Comparison of ENCODE assay signal across 1 cellular context in genomic region chr6:167856999-167857660, GRCh38.
TF ChIP-seq lines count a peak whose summit lies in the region.

No MANE protein-coding gene starts in this region.

TF ChIP-seq in K562, 482 proteins besides CTCF, POLR2A, EP300 and RAD21 (continued from another document and continues in another):
- TF ChIP-seq, protein P1, sequence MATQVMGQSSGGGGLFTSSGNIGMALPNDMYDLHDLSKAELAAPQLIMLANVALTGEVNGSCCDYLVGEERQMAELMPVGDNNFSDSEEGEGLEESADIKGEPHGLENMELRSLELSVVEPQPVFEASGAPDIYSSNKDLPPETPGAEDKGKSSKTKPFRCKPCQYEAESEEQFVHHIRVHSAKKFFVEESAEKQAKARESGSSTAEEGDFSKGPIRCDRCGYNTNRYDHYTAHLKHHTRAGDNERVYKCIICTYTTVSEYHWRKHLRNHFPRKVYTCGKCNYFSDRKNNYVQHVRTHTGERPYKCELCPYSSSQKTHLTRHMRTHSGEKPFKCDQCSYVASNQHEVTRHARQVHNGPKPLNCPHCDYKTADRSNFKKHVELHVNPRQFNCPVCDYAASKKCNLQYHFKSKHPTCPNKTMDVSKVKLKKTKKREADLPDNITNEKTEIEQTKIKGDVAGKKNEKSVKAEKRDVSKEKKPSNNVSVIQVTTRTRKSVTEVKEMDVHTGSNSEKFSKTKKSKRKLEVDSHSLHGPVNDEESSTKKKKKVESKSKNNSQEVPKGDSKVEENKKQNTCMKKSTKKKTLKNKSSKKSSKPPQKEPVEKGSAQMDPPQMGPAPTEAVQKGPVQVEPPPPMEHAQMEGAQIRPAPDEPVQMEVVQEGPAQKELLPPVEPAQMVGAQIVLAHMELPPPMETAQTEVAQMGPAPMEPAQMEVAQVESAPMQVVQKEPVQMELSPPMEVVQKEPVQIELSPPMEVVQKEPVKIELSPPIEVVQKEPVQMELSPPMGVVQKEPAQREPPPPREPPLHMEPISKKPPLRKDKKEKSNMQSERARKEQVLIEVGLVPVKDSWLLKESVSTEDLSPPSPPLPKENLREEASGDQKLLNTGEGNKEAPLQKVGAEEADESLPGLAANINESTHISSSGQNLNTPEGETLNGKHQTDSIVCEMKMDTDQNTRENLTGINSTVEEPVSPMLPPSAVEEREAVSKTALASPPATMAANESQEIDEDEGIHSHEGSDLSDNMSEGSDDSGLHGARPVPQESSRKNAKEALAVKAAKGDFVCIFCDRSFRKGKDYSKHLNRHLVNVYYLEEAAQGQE (CRISPR knock-in tag; IDR thresholded peaks at IDR 0.05; ENCODE audit: low read depth) = no peak
- no peak for TF ChIP-seq RBM34 (IDR thresholded peaks at IDR 0.05; ENCODE audit: borderline replicate concordance, insufficient read depth, low read length)
- TF ChIP-seq RAD51 (IDR thresholded peaks at IDR 0.05; ENCODE audit: borderline replicate concordance, low read depth) = no peak; the same call in 1 of the 2 replicates
- TF ChIP-seq NFRKB (IDR thresholded peaks at IDR 0.05; ENCODE audit: low read depth) = peak; percentile 98
- TF ChIP-seq, protein P2, sequence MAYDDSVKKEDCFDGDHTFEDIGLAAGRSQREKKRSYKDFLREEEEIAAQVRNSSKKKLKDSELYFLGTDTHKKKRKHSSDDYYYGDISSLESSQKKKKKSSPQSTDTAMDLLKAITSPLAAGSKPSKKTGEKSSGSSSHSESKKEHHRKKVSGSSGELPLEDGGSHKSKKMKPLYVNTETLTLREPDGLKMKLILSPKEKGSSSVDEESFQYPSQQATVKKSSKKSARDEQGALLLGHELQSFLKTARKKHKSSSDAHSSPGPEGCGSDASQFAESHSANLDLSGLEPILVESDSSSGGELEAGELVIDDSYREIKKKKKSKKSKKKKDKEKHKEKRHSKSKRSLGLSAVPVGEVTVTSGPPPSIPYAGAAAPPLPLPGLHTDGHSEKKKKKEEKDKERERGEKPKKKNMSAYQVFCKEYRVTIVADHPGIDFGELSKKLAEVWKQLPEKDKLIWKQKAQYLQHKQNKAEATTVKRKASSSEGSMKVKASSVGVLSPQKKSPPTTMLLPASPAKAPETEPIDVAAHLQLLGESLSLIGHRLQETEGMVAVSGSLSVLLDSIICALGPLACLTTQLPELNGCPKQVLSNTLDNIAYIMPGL (CRISPR knock-in tag; IDR thresholded peaks at IDR 0.05) = no peak
- TF ChIP-seq CBX3 (IDR thresholded peaks at IDR 0.05; ENCODE audit: borderline replicate concordance in 1 of 2, low read length in 2 of 2) = no peak
- TF ChIP-seq, protein P3, sequence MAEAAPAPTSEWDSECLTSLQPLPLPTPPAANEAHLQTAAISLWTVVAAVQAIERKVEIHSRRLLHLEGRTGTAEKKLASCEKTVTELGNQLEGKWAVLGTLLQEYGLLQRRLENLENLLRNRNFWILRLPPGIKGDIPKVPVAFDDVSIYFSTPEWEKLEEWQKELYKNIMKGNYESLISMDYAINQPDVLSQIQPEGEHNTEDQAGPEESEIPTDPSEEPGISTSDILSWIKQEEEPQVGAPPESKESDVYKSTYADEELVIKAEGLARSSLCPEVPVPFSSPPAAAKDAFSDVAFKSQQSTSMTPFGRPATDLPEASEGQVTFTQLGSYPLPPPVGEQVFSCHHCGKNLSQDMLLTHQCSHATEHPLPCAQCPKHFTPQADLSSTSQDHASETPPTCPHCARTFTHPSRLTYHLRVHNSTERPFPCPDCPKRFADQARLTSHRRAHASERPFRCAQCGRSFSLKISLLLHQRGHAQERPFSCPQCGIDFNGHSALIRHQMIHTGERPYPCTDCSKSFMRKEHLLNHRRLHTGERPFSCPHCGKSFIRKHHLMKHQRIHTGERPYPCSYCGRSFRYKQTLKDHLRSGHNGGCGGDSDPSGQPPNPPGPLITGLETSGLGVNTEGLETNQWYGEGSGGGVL (CRISPR knock-in tag; IDR thresholded peaks at IDR 0.05) = no peak
- TF ChIP-seq ZNF140 (CRISPR knock-in tag; IDR thresholded peaks at IDR 0.05) = no peak
- TF ChIP-seq ZNF212 (CRISPR knock-in tag; IDR thresholded peaks at IDR 0.05) = no peak
- no peak for TF ChIP-seq CLOCK (CRISPR knock-in tag; IDR thresholded peaks at IDR 0.05; ENCODE audit: borderline replicate concordance)
- no peak for TF ChIP-seq MEF2A (IDR thresholded peaks at IDR 0.05; ENCODE audit: control insufficient read depth, low read depth, low read length)
- TF ChIP-seq, protein P4, sequence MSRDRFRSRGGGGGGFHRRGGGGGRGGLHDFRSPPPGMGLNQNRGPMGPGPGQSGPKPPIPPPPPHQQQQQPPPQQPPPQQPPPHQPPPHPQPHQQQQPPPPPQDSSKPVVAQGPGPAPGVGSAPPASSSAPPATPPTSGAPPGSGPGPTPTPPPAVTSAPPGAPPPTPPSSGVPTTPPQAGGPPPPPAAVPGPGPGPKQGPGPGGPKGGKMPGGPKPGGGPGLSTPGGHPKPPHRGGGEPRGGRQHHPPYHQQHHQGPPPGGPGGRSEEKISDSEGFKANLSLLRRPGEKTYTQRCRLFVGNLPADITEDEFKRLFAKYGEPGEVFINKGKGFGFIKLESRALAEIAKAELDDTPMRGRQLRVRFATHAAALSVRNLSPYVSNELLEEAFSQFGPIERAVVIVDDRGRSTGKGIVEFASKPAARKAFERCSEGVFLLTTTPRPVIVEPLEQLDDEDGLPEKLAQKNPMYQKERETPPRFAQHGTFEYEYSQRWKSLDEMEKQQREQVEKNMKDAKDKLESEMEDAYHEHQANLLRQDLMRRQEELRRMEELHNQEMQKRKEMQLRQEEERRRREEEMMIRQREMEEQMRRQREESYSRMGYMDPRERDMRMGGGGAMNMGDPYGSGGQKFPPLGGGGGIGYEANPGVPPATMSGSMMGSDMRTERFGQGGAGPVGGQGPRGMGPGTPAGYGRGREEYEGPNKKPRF (IDR thresholded peaks at IDR 0.05; ENCODE audit: low read depth, low read length) = no peak
- TF ChIP-seq ZNF431 (CRISPR knock-in tag; IDR thresholded peaks at IDR 0.05) = no peak
- TF ChIP-seq, protein P5, sequence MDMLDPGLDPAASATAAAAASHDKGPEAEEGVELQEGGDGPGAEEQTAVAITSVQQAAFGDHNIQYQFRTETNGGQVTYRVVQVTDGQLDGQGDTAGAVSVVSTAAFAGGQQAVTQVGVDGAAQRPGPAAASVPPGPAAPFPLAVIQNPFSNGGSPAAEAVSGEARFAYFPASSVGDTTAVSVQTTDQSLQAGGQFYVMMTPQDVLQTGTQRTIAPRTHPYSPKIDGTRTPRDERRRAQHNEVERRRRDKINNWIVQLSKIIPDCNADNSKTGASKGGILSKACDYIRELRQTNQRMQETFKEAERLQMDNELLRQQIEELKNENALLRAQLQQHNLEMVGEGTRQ (CRISPR knock-in tag; IDR thresholded peaks at IDR 0.05) = no peak
- no peak for TF ChIP-seq ZSCAN32 (CRISPR knock-in tag; IDR thresholded peaks at IDR 0.05)
- TF ChIP-seq, protein P6, sequence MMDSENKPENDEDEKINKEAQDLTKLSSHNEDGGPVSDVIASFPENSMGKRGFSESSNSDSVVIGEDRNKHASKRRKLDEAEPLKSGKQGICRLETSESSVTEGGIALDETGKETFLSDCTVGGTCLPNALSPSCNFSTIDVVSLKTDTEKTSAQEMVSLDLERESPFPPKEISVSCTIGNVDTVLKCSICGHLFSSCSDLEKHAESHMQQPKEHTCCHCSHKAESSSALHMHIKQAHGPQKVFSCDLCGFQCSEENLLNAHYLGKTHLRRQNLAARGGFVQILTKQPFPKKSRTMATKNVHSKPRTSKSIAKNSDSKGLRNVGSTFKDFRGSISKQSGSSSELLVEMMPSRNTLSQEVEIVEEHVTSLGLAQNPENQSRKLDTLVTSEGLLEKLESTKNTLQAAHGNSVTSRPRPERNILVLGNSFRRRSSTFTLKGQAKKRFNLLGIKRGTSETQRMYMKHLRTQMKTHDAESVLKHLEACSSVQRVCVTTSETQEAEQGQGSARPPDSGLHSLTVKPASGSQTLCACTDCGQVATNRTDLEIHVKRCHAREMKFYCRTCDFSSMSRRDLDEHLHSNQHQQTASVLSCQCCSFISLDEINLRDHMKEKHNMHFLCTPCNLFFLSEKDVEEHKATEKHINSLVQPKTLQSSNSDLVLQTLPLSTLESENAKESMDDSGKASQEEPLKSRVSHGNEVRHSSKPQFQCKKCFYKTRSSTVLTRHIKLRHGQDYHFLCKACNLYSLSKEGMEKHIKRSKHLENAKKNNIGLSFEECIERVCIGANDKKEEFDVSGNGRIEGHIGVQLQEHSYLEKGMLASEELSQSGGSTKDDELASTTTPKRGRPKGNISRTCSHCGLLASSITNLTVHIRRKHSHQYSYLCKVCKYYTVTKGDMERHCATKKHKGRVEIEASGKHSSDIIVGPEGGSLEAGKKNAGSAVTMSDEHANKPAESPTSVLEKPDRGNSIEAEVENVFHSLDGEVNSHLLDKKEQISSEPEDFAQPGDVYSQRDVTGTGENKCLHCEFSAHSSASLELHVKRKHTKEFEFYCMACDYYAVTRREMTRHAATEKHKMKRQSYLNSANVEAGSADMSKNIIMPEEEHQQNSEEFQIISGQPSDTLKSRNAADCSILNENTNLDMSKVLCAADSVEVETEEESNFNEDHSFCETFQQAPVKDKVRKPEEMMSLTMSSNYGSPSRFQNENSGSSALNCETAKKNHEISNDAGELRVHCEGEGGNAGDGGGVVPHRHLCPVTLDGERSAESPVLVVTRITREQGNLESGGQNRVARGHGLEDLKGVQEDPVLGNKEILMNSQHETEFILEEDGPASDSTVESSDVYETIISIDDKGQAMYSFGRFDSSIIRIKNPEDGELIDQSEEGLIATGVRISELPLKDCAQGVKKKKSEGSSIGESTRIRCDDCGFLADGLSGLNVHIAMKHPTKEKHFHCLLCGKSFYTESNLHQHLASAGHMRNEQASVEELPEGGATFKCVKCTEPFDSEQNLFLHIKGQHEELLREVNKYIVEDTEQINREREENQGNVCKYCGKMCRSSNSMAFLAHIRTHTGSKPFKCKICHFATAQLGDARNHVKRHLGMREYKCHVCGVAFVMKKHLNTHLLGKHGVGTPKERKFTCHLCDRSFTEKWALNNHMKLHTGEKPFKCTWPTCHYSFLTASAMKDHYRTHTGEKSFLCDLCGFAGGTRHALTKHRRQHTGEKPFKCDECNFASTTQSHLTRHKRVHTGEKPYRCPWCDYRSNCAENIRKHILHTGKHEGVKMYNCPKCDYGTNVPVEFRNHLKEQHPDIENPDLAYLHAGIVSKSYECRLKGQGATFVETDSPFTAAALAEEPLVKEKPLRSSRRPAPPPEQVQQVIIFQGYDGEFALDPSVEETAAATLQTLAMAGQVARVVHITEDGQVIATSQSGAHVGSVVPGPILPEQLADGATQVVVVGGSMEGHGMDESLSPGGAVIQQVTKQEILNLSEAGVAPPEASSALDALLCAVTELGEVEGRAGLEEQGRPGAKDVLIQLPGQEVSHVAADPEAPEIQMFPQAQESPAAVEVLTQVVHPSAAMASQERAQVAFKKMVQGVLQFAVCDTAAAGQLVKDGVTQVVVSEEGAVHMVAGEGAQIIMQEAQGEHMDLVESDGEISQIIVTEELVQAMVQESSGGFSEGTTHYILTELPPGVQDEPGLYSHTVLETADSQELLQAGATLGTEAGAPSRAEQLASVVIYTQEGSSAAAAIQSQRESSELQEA (IDR thresholded peaks at IDR 0.05; ENCODE audit: low read depth) = no peak
- TF ChIP-seq TAF7 (tag; IDR thresholded peaks at IDR 0.05) = no peak
- 0 out of 2 replicates have a peak, but pooled peaks have one; percentile 20 for TF ChIP-seq POLR2G (IDR thresholded peaks at IDR 0.05; ENCODE audit: low read depth, low read length)
- TF ChIP-seq TEAD1 (CRISPR knock-in tag; IDR thresholded peaks at IDR 0.05) = no peak
- TF ChIP-seq JUND (IDR thresholded peaks at IDR 0.05; ENCODE audit: borderline replicate concordance, low read depth, low read length) = peak; percentile 84
- TF ChIP-seq JUND (tag; IDR thresholded peaks at IDR 0.05; ENCODE audit: borderline replicate concordance, low read depth, low read length) = peak; percentile 79; the same call in 1 of the 3 replicates
- TF ChIP-seq MYNN (IDR thresholded peaks at IDR 0.05) = no peak
- TF ChIP-seq MYNN (CRISPR knock-in tag; IDR thresholded peaks at IDR 0.05) = no peak
- TF ChIP-seq ZNF124 (CRISPR knock-in tag; IDR thresholded peaks at IDR 0.05) = no peak
- no peak for TF ChIP-seq ETV5 (CRISPR knock-in tag; IDR thresholded peaks at IDR 0.05; ENCODE audit: low read depth)
- TF ChIP-seq STAG1 (CRISPR knock-in tag; IDR thresholded peaks at IDR 0.05; ENCODE audit: borderline replicate concordance) = no peak
- TF ChIP-seq GABPB1 (CRISPR knock-in tag; IDR thresholded peaks at IDR 0.05) = no peak
- 0 out of 2 replicates have a peak, but pooled peaks have one; percentile 37 for TF ChIP-seq MEF2D (tag; conservative IDR thresholded peaks at IDR 0.05; ENCODE audit: low read depth)
- 0 out of 2 replicates have a peak, but pooled peaks have one; percentile 29 for TF ChIP-seq GATAD2B (IDR thresholded peaks at IDR 0.05; ENCODE audit: borderline replicate concordance)
- no peak for TF ChIP-seq SMAD2 (IDR thresholded peaks at IDR 0.05; ENCODE audit: low read depth, low read length)
- TF ChIP-seq ESRRA (IDR thresholded peaks at IDR 0.05; ENCODE audit: borderline replicate concordance, low read depth) = no peak
- no peak for TF ChIP-seq KLF6 (CRISPR knock-in tag; IDR thresholded peaks at IDR 0.05; ENCODE audit: borderline replicate concordance)
- TF ChIP-seq POLR2AphosphoS5 (IDR thresholded peaks at IDR 0.05; ENCODE audit: control insufficient read depth, insufficient read depth, low read depth, low read length) = peak; percentile 61; the same call in 1 of the 2 replicates
- peak in 1 of 2 experiments; percentile 80; a peak in 2 of 4 replicates for TF ChIP-seq HDAC1 (IDR thresholded peaks at IDR 0.05)
- TF ChIP-seq TAL1 (IDR thresholded peaks at IDR 0.05) = peak; percentile 30; the same call in 1 of the 2 replicates
- no peak for TF ChIP-seq HSF4 (CRISPR knock-in tag; IDR thresholded peaks at IDR 0.05; ENCODE audit: borderline replicate concordance)
- TF ChIP-seq ARID2 (IDR thresholded peaks at IDR 0.05) = no peak
- TF ChIP-seq, protein P7, sequence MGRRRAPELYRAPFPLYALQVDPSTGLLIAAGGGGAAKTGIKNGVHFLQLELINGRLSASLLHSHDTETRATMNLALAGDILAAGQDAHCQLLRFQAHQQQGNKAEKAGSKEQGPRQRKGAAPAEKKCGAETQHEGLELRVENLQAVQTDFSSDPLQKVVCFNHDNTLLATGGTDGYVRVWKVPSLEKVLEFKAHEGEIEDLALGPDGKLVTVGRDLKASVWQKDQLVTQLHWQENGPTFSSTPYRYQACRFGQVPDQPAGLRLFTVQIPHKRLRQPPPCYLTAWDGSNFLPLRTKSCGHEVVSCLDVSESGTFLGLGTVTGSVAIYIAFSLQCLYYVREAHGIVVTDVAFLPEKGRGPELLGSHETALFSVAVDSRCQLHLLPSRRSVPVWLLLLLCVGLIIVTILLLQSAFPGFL (CRISPR knock-in tag; IDR thresholded peaks at IDR 0.05) = no peak
- TF ChIP-seq SRSF9 (IDR thresholded peaks at IDR 0.05; ENCODE audit: borderline replicate concordance, low read depth, low read length) = no peak
- TF ChIP-seq YBX1 (IDR thresholded peaks at IDR 0.05) = no peak
